ENCODE assay signal across 1 cellular context in the genomic region with DNA sequence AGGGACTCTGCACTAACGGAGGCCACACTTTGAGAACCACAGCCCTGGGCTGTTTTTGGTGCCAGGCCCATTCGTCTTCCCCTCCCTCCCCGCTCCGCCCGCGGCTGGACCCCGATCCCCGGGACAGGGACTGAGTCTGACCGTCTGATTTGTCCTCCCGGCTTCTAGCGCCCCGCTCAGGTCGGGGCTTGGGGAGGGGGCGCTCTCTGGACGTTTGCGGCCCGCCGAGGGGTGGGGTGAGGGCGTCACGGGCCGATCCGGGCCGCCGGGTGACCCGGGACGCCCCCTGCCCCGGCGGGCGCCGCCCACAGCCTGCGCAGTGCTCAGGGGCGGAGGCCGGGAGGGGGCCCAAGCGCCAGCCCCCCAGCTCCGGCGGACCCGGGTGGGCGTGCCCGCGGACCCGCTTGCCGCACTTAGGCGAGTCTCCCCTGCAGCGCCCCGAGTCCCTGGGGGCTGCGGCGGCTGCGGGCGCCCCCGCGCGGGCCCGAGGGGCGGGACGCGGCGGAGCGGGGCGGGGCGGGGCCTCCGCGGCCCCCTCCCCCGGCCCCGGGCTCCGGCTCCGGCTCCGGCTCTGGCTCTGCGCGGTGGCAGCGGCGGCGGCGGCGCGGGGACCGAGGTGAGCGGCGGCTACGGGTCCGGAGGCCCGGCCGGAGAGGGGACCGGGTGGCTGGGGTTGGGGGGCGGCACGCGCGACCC.
TF ChIP-seq lines count a peak whose summit lies in the region.

No MANE protein-coding gene starts in this region.

TF ChIP-seq in endothelial cell of umbilical vein, 7 proteins besides CTCF, POLR2A, EP300 and RAD21 (continued from another document):
- TF ChIP-seq MYC (IDR thresholded peaks at IDR 0.05; ENCODE audit: low read depth, low read length), result no peak
- no peak for TF ChIP-seq JUN (IDR thresholded peaks at IDR 0.05; ENCODE audit: borderline replicate concordance, insufficient read depth, insufficient read length, low read depth)
- no peak for TF ChIP-seq EZH2 (IDR thresholded peaks at IDR 0.05; ENCODE audit: borderline replicate concordance, low read depth, low read length, severe bottlenecking)
- no peak for TF ChIP-seq POLR2AphosphoS5 (IDR thresholded peaks at IDR 0.05; ENCODE audit: insufficient read depth, low read depth, low read length)
- no peak for TF ChIP-seq FOS (IDR thresholded peaks at IDR 0.05; ENCODE audit: borderline replicate concordance, insufficient read depth, low read length)
